9 cellular contexts compared by ENCODE assay signal in genomic region chr15:40336129-40337122, GRCh38. TPM values are rescaled to one million over a fixed set of nuclear protein-coding genes. Genes with fewer than 3 reads are reported as not detected.
A peak's percentile ranks its signal among the peaks of the same experiment; 100 is the strongest.
DNase-seq lines count a peak whose midpoint lies in the region; ATAC-seq and TF ChIP-seq lines count a peak whose summit lies in the region.
"Had no signal": no experiment of that assay in that cellular context is flagged by ENCODE, and none has a peak within 500 bp of the region (broad histone marks: within the 10 kb centered on the region; RNA-seq: fewer than 3 reads in every experiment).

No MANE protein-coding gene starts in this region.

- no peaks in the 10 kb centered on the region for H3K9me3 ChIP-seq in endodermal cell (ENCODE audit: control insufficient read depth, low read length)
- H3K9me3 ChIP-seq in thyroid gland = no peaks in the 10 kb centered on the region

- CTCF ChIA-PET in activated CD4-positive, alpha-beta T cell treated with anti-CD3 and anti-CD28 coated beads, Interleukin-2, amount 10 ng/mL, durations not matched to agents 7 days and 5 days (lab: Charles Lee) = interaction anchor here (0.9 to 6.0 kb wide), 15 partner anchors 9 to 110 kb away, joined by 3 to 78 read pairs (median 5); partner anchors contain the start of genes BAHD1, INAFM2, KNSTRN and PLCB2

- H3K36me3 ChIP-seq in endodermal cell (ENCODE audit: control insufficient read depth, insufficient read depth, low read length) = no peaks in the 10 kb centered on the region
- H3K36me3 ChIP-seq in thyroid gland = peaks cover 19% of the 10 kb centered on the region in 2 donors

- no peak overlapping the region for H3K9ac ChIP-seq in endodermal cell (ENCODE audit: extremely low read depth, low read length, poor library complexity, severe bottlenecking)

- H3K27me3 ChIP-seq in endodermal cell (ENCODE audit: control insufficient read depth, insufficient read depth, low read length, poor library complexity, severe bottlenecking) (no peaks in the 10 kb centered on the region), thyroid gland (no peaks in the 10 kb centered on the region)

- 71 to 93% methylated on average over 4 to 16 of the region's 18 CpGs for WGBS in endodermal cell (ENCODE audit: insufficient coverage in 1 of 2, insufficient read length in 1 of 2), 2 experiments
- 84 to 86% methylated on average over 15 to 16 of the region's 18 CpGs for WGBS in thyroid gland, 2 donors

- peaks cover 30% of the 10 kb centered on the region for H3K4me1 Mint-ChIP-seq in activated CD4-positive, alpha-beta T cell treated with anti-CD3 and anti-CD28 coated beads, Interleukin-2, amount 10 ng/mL, durations not matched to agents 7 days and 5 days
- peaks cover 13% of the 10 kb centered on the region for H3K4me1 Mint-ChIP-seq in endodermal cell

- in situ Hi-C loops in ACHN (cut with HindIII; ENCODE audit: low pct_ligation_motif_present, low pct_unique_long_range_greater_than_20kb, low sequenced_read_pairs) = no loop called here

- no peak for TF ChIP-seq POLR2A in thyroid gland (IDR thresholded peaks at IDR 0.05)

- POLR2A ChIA-PET in activated CD4-positive, alpha-beta T cell treated with anti-CD3 and anti-CD28 coated beads, Interleukin-2, amount 10 ng/mL, durations not matched to agents 7 days and 5 days (lab: Charles Lee) = no interaction called here

- H3K4me3 Mint-ChIP-seq in activated CD4-positive, alpha-beta T cell treated with anti-CD3 and anti-CD28 coated beads, Interleukin-2, amount 10 ng/mL, durations not matched to agents 7 days and 5 days = no peak overlapping the region
- no peak overlapping the region for H3K4me3 Mint-ChIP-seq in endodermal cell

- no peaks in the 10 kb centered on the region for H3K27me3 Mint-ChIP-seq in activated CD4-positive, alpha-beta T cell treated with anti-CD3 and anti-CD28 coated beads, Interleukin-2, amount 10 ng/mL, durations not matched to agents 7 days and 5 days
- H3K27me3 Mint-ChIP-seq in endodermal cell (ENCODE audit: insufficient read depth) = peaks cover 22% of the 10 kb centered on the region

- H3K4me3 ChIP-seq in endodermal cell (ENCODE audit: low read length) = no peak overlapping the region
- H3K4me3 ChIP-seq in thyroid gland (replicated peaks in 1 of 3) = no peak overlapping the region

- intact Hi-C loops in thyroid gland (cut with DNase I) = no loop called here

- peak overlapping the region; percentile 12 for H3K27ac Mint-ChIP-seq in activated CD4-positive, alpha-beta T cell treated with anti-CD3 and anti-CD28 coated beads, Interleukin-2, amount 10 ng/mL, durations not matched to agents 7 days and 5 days
- no peak overlapping the region for H3K27ac Mint-ChIP-seq in endodermal cell

- TF ChIP-seq CTCF in endodermal cell (conservative IDR thresholded peaks at IDR 0.05) (peak; percentile 66), thyroid gland (IDR thresholded peaks at IDR 0.05) (no peak)

- no peak for DNase-seq in activated CD4-positive, alpha-beta T cell treated with anti-CD3 and anti-CD28 coated beads, Interleukin-2, amount 10 ng/mL, durations not matched to agents 7 days and 5 days
- DNase-seq in activated CD4-positive, alpha-beta T cell treated with anti-CD3 and anti-CD28 coated beads, Interleukin-2, amount 50 U/mL, for 4 hours = no peak
- peak; percentile 97 for DNase-seq in NCI-H2171 treated with DMSO at 0.1 percent for 48 hours (lab: John Stamatoyannopoulos, UW)
- DNase-seq in endodermal cell = peak; percentile 81
- DNase-seq in thyroid gland = no peak
- no peak for DNase-seq in ACHN

- no peaks in the 10 kb centered on the region for H3K9me3 Mint-ChIP-seq in activated CD4-positive, alpha-beta T cell treated with anti-CD3 and anti-CD28 coated beads, Interleukin-2, amount 10 ng/mL, durations not matched to agents 7 days and 5 days
- no peaks in the 10 kb centered on the region for H3K9me3 Mint-ChIP-seq in endodermal cell

- H3K27ac ChIP-seq in endodermal cell (ENCODE audit: low read depth, low read length) = no peak overlapping the region
- H3K27ac ChIP-seq in thyroid gland = peak overlapping the region; percentile 47 to 99 (median 99)

- H3K4me1 ChIP-seq in endodermal cell (ENCODE audit: control insufficient read depth, insufficient read depth, low read length) (no peaks in the 10 kb centered on the region), thyroid gland (peaks cover 68 to 97% of the 10 kb centered on the region in 2 donors)

- ATAC-seq in HG02763 (IDR thresholded peaks at IDR 0.05; ENCODE audit: unreplicated experiment) = no peak
- no peak for ATAC-seq in activated CD4-positive, CD25-positive, alpha-beta regulatory T cell treated with anti-CD3 and anti-CD28 coated beads, Interleukin-2, amount 50 U/mL, for 24 hours

- H3K36me3 Mint-ChIP-seq in activated CD4-positive, alpha-beta T cell treated with anti-CD3 and anti-CD28 coated beads, Interleukin-2, amount 10 ng/mL, durations not matched to agents 7 days and 5 days (ENCODE audit: low read depth) = no peaks in the 10 kb centered on the region
- no peaks in the 10 kb centered on the region for H3K36me3 Mint-ChIP-seq in endodermal cell (ENCODE audit: low read depth)

RNA-seq across cellular contexts. Expression of gene CCDC9B, which starts 4.3 kb away (rescaled TPM):
- total RNA-seq in activated CD4-positive, alpha-beta T cell treated with anti-CD3 and anti-CD28 coated beads, Interleukin-2, amount 10 ng/mL, durations not matched to agents 7 days and 5 days = 1 to 10 TPM in 1 of 2 experiments, under 1 TPM in 1; 0.81 to 1.0 TPM
- total RNA-seq in endodermal cell = under 1 TPM; 0.15 to 0.42 TPM
- polyA plus RNA-seq in endodermal cell (2013, experiment 1 of 2) = 0.57 TPM
- polyA plus RNA-seq in endodermal cell (2013, experiment 2 of 2) = 0.12 TPM
- total RNA-seq in thyroid gland = 100 to 1,000 TPM in 2 of 4 donors, 10 to 100 TPM in 2; 54.2 to 126 (median 97.5) TPM

RNA-seq across cellular contexts. Expression of gene INAFM2, which starts 12.9 kb away (rescaled TPM):
- total RNA-seq in activated CD4-positive, alpha-beta T cell treated with anti-CD3 and anti-CD28 coated beads, Interleukin-2, amount 10 ng/mL, durations not matched to agents 7 days and 5 days = 1 to 10 TPM; 6.6 to 8.5 TPM
- total RNA-seq in endodermal cell (1 to 10 TPM; 4.6 to 8.6 TPM), thyroid gland (10 to 100 TPM; 47.5 to 86.9 (median 63.8) TPM)
- polyA plus RNA-seq in endodermal cell (2013, experiment 1 of 2) = 22.2 TPM
- polyA plus RNA-seq in endodermal cell (2013, experiment 2 of 2) = 19.8 TPM

RNA-seq across cellular contexts. Expression of gene PHGR1, which starts 14.4 kb away (rescaled TPM):
- total RNA-seq in activated CD4-positive, alpha-beta T cell treated with anti-CD3 and anti-CD28 coated beads, Interleukin-2, amount 10 ng/mL, durations not matched to agents 7 days and 5 days = not detected
- total RNA-seq in endodermal cell (not detected), thyroid gland (not detected)
- not detected for polyA plus RNA-seq in endodermal cell (2013, experiment 1 of 2)
- polyA plus RNA-seq in endodermal cell (2013, experiment 2 of 2) = not detected
- polyA plus RNA-seq: BJ had no signal

RNA-seq across cellular contexts. Expression of gene DISP2, which starts 21.6 kb away (rescaled TPM):
- 1 to 10 TPM in 1 of 2 experiments, under 1 TPM in 1; 0.60 to 1.4 TPM for total RNA-seq in activated CD4-positive, alpha-beta T cell treated with anti-CD3 and anti-CD28 coated beads, Interleukin-2, amount 10 ng/mL, durations not matched to agents 7 days and 5 days
- total RNA-seq in endodermal cell (under 1 TPM; 0.04 to 0.40 TPM), thyroid gland (1 to 10 TPM in 3 of 4 donors, under 1 TPM in 1; 0.81 to 5.9 (median 3.6) TPM)
- polyA plus RNA-seq in endodermal cell (2013, experiment 1 of 2) = 1.1 TPM
- 1.9 TPM for polyA plus RNA-seq in endodermal cell (2013, experiment 2 of 2)

RNA-seq across cellular contexts. Expression of gene PLCB2, which starts 28.7 kb away (rescaled TPM):
- 100 to 1,000 TPM; 195 to 196 TPM for total RNA-seq in activated CD4-positive, alpha-beta T cell treated with anti-CD3 and anti-CD28 coated beads, Interleukin-2, amount 10 ng/mL, durations not matched to agents 7 days and 5 days
- total RNA-seq in endodermal cell (1 to 10 TPM; 4.4 to 5.3 TPM), thyroid gland (1 to 10 TPM; 1.7 to 7.2 (median 4.1) TPM)
- 5.8 TPM for polyA plus RNA-seq in endodermal cell (2013, experiment 1 of 2)
- 5.2 TPM for polyA plus RNA-seq in endodermal cell (2013, experiment 2 of 2)

Comparison
In these comparisons a context has a peak if more than half of its experiments do, and no peak if none do; other contexts are left out.
1. DNase-seq: peak in NCI-H2171 treated with DMSO at 0.1 percent for 48 hours (single experiment) and endodermal cell (single experiment); none in activated CD4-positive, alpha-beta T cell treated with anti-CD3 and anti-CD28 coated beads, Interleukin-2, amount 10 ng/mL, durations not matched to agents 7 days and 5 days (single experiment), activated CD4-positive, alpha-beta T cell treated with anti-CD3 and anti-CD28 coated beads, Interleukin-2, amount 50 U/mL, for 4 hours (0 of 2), thyroid gland (0 of 2) and ACHN (single experiment).
2. RNA of gene CCDC9B, which starts 4.3 kb away (total RNA-seq): 54.2 to 126 TPM in thyroid gland; 0.81 to 1.0 TPM in activated CD4-positive, alpha-beta T cell treated with anti-CD3 and anti-CD28 coated beads, Interleukin-2, amount 10 ng/mL, durations not matched to agents 7 days and 5 days and 0.15 to 0.42 TPM in endodermal cell; every median in the first group is over 10 times any median in the second.
3. RNA of gene INAFM2, which starts 12.9 kb away (total RNA-seq): 47.5 to 86.9 TPM in thyroid gland; 4.6 to 8.6 TPM in endodermal cell and 6.6 to 8.5 TPM in activated CD4-positive, alpha-beta T cell treated with anti-CD3 and anti-CD28 coated beads, Interleukin-2, amount 10 ng/mL, durations not matched to agents 7 days and 5 days; every median in the first group is over 4 times any median in the second.